Comparison of ENCODE assay signal across 9 cellular contexts in the genomic region with DNA sequence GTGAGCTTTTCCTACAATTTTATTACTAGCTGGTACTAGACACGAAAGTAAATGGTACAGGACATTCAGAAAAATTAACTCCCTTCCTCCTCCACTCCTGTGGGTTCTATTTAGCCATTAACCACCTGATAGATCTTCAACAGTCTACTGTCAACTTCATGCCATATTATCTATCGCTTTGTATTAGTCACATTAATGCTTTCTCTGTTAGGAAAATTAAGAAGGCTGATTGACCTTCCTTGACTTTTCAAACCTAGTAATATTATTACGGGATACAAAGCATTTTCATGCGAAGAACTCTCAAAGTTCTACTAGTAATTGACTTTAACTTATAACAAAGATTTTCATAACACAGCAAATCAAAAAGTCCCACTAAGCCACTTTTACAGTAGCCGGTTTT. TPM values are rescaled to one million over a fixed set of nuclear protein-coding genes. Genes with fewer than 3 reads are reported as not detected.
A peak's percentile ranks its signal among the peaks of the same experiment; 100 is the strongest.
DNase-seq lines count a peak whose midpoint lies in the region; ATAC-seq and TF ChIP-seq lines count a peak whose summit lies in the region.
"Had no signal": no experiment of that assay in that cellular context is flagged by ENCODE, and none has a peak within 500 bp of the region (broad histone marks: within the 10 kb centered on the region; RNA-seq: fewer than 3 reads in every experiment).

No MANE protein-coding gene starts in this region.

- H3K4me2 ChIP-seq in MM.1S (ENCODE audit: low read depth, low read length) (peak overlapping the region; percentile 96), neural cell (ENCODE audit: low read length) (peak overlapping the region; percentile 87)

- no peak for TF ChIP-seq RAD21 in neural cell (conservative IDR thresholded peaks at IDR 0.05)

- H3K27me3 Mint-ChIP-seq in CD14-positive monocyte (ENCODE audit: low read depth in 3 of 3) = peaks cover 0 to 3% (median 3%) of the 10 kb centered on the region in 3 donors

- peaks cover 0 to 5% (median 0%) of the 10 kb centered on the region in 7 donors for H3K9me3 Mint-ChIP-seq in CD14-positive monocyte

- TF ChIP-seq CTCF in CD14-positive monocyte (IDR thresholded peaks at IDR 0.05) (no peak), MM.1S (IDR thresholded peaks at IDR 0.05; ENCODE audit: low read length) (no peak), neural cell (IDR thresholded peaks at IDR 0.05; ENCODE audit: poor library complexity, severe bottlenecking) (no peak)

- no peak for TF ChIP-seq EP300 in neural cell (conservative IDR thresholded peaks at IDR 0.05; ENCODE audit: poor library complexity, severe bottlenecking)

- H3F3A ChIP-seq in MM.1S (ENCODE audit: insufficient read depth, low read length) (no peaks in the 10 kb centered on the region), neural cell (ENCODE audit: insufficient read depth, low read length, poor library complexity, severe bottlenecking) (no peaks in the 10 kb centered on the region)

- H3K4me3 ChIP-seq in MM.1S (ENCODE audit: low read length) = peak overlapping the region; percentile 86
- H3K4me3 ChIP-seq in effector memory CD4-positive, alpha-beta T cell (ENCODE audit: insufficient read depth, low read depth, low read length, poor library complexity, severe bottlenecking) = peak overlapping the region; percentile 78
- H3K4me3 ChIP-seq in neural cell (ENCODE audit: low read length) = peak overlapping the region; percentile 90

- H3K27ac Mint-ChIP-seq in CD14-positive monocyte = peak overlapping the region in 1 of 7 donors; percentile 84

- H3K27me3 ChIP-seq in MM.1S (replicated peaks; ENCODE audit: insufficient read depth, low read length) (no peaks in the 10 kb centered on the region), neural cell (ENCODE audit: insufficient read depth, low read depth, low read length) (no peaks in the 10 kb centered on the region)
- no peaks in the 10 kb centered on the region for H3K27me3 ChIP-seq in effector memory CD4-positive, alpha-beta T cell (replicated peaks; ENCODE audit: control insufficient read depth, insufficient read depth, low read length, poor library complexity, severe bottlenecking)

- H4K20me1 ChIP-seq in MM.1S (ENCODE audit: insufficient read depth, low read length) (peaks cover 11% of the 10 kb centered on the region; the same call in 1 of the 2 replicates), neural cell (ENCODE audit: insufficient read depth) (no peaks in the 10 kb centered on the region)

- H3K79me2 ChIP-seq in MM.1S (ENCODE audit: low read length) (peaks cover 62% of the 10 kb centered on the region), neural cell (replicated peaks; ENCODE audit: insufficient read depth, low read length) (peaks cover 44% of the 10 kb centered on the region)

- no peak overlapping the region for H3K27ac ChIP-seq in MM.1S (ENCODE audit: low read length)
- H3K27ac ChIP-seq in effector memory CD4-positive, alpha-beta T cell (ENCODE audit: insufficient read depth, low read length, poor library complexity, severe bottlenecking) = no peak overlapping the region
- no peak overlapping the region for H3K27ac ChIP-seq in neural cell (ENCODE audit: low read length)

- ATAC-seq in HG02571 (IDR thresholded peaks at IDR 0.05; ENCODE audit: unreplicated experiment) (no peak), HG03457 (IDR thresholded peaks at IDR 0.05; ENCODE audit: unreplicated experiment) (no peak), GM19035 (IDR thresholded peaks at IDR 0.05; ENCODE audit: unreplicated experiment) (no peak)

- peak overlapping the region; percentile 96 to 99 for H3K4me3 Mint-ChIP-seq in CD14-positive monocyte

- peaks cover 3% of the 10 kb centered on the region; the same call in 1 of the 2 replicates for H3K36me3 ChIP-seq in MM.1S (replicated peaks; ENCODE audit: insufficient read depth, low read length)
- H3K36me3 ChIP-seq in effector memory CD4-positive, alpha-beta T cell (ENCODE audit: control insufficient read depth, insufficient read depth, low read length) = peaks cover 4% of the 10 kb centered on the region
- no peaks in the 10 kb centered on the region for H3K36me3 ChIP-seq in neural cell (ENCODE audit: insufficient read depth, low read length)

- DNase-seq in CD14-positive monocyte (ENCODE audit: low spot score) (no peak), MM.1S (no peak), kidney tubule cell (ENCODE audit: low spot score) (no peak)
- DNase-seq in effector memory CD4-positive, alpha-beta T cell = no peak
- DNase-seq: NCI-H1694 treated with DMSO at 0.1 percent for 48 hours had no signal

- peaks cover 17% of the 10 kb centered on the region; the same call in 1 of the 2 replicates for H3K4me1 ChIP-seq in MM.1S (ENCODE audit: low read length)
- no peaks in the 10 kb centered on the region for H3K4me1 ChIP-seq in effector memory CD4-positive, alpha-beta T cell (ENCODE audit: control insufficient read depth, insufficient read depth, low read length, poor library complexity, severe bottlenecking)

- H3K9ac ChIP-seq in MM.1S (ENCODE audit: low read length) (peak overlapping the region; percentile 82; the same call in 1 of the 2 replicates), neural cell (ENCODE audit: low read length) (peak overlapping the region; percentile 78)

- peaks cover 33% of the 10 kb centered on the region for H3K4me1 Mint-ChIP-seq in CD14-positive monocyte

- H2AFZ ChIP-seq in MM.1S (ENCODE audit: low read length) = 0 out of 2 replicates have a peak overlapping the region, but pooled peaks have one; percentile 74
- no peak overlapping the region for H2AFZ ChIP-seq in neural cell (ENCODE audit: low read depth, low read length)

- H3K9me2 ChIP-seq in MM.1S (replicated peaks; ENCODE audit: insufficient read depth, low read length) (no peaks in the 10 kb centered on the region), neural cell (ENCODE audit: insufficient read depth, low read length) (no peaks in the 10 kb centered on the region)

- H3K9me3 ChIP-seq in MM.1S (replicated peaks; ENCODE audit: insufficient read depth, low read length) = no peaks in the 10 kb centered on the region
- H3K9me3 ChIP-seq in effector memory CD4-positive, alpha-beta T cell (ENCODE audit: control insufficient read depth, low read length) = no peaks in the 10 kb centered on the region
- no peaks in the 10 kb centered on the region for H3K9me3 ChIP-seq in neural cell (ENCODE audit: low read length)

- intact Hi-C loops in CD14-positive monocyte (cut with micrococcal nuclease) = no loop called here

- H3K36me3 Mint-ChIP-seq in CD14-positive monocyte = peaks cover 6 to 7% of the 10 kb centered on the region in 2 donors

TF ChIP-seq in neural cell, 6 proteins besides CTCF, POLR2A, EP300 and RAD21:
- TF ChIP-seq POLR2AphosphoS5 (IDR thresholded peaks at IDR 0.05) (no peak), SMC3 (conservative IDR thresholded peaks at IDR 0.05; ENCODE audit: poor library complexity) (no peak), TAF1 (IDR thresholded peaks at IDR 0.05; ENCODE audit: low read depth) (no peak), MXI1 (conservative IDR thresholded peaks at IDR 0.05; ENCODE audit: poor library complexity, severe bottlenecking) (no peak), EZH2 (IDR thresholded peaks at IDR 0.05; ENCODE audit: borderline replicate concordance, insufficient read depth, low read length, poor library complexity, severe bottlenecking) (no peak)
- TF ChIP-seq, protein P1, sequence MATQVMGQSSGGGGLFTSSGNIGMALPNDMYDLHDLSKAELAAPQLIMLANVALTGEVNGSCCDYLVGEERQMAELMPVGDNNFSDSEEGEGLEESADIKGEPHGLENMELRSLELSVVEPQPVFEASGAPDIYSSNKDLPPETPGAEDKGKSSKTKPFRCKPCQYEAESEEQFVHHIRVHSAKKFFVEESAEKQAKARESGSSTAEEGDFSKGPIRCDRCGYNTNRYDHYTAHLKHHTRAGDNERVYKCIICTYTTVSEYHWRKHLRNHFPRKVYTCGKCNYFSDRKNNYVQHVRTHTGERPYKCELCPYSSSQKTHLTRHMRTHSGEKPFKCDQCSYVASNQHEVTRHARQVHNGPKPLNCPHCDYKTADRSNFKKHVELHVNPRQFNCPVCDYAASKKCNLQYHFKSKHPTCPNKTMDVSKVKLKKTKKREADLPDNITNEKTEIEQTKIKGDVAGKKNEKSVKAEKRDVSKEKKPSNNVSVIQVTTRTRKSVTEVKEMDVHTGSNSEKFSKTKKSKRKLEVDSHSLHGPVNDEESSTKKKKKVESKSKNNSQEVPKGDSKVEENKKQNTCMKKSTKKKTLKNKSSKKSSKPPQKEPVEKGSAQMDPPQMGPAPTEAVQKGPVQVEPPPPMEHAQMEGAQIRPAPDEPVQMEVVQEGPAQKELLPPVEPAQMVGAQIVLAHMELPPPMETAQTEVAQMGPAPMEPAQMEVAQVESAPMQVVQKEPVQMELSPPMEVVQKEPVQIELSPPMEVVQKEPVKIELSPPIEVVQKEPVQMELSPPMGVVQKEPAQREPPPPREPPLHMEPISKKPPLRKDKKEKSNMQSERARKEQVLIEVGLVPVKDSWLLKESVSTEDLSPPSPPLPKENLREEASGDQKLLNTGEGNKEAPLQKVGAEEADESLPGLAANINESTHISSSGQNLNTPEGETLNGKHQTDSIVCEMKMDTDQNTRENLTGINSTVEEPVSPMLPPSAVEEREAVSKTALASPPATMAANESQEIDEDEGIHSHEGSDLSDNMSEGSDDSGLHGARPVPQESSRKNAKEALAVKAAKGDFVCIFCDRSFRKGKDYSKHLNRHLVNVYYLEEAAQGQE (IDR thresholded peaks at IDR 0.05; ENCODE audit: borderline replicate concordance) = no peak

RNA-seq across cellular contexts. Expression of a gene that starts 1.2 kb away (rescaled TPM):
- polyA plus RNA-seq in CD14-positive monocyte (1 to 10 TPM; 3.8 to 4.5 TPM), neural cell (26.2 and 30.5 TPM in 2 replicates)
- polyA minus RNA-seq in neural cell = 45.6 and 47.0 TPM in 2 replicates
